Comparison of ENCODE assay signal across 8 cellular contexts in the genomic region with DNA sequence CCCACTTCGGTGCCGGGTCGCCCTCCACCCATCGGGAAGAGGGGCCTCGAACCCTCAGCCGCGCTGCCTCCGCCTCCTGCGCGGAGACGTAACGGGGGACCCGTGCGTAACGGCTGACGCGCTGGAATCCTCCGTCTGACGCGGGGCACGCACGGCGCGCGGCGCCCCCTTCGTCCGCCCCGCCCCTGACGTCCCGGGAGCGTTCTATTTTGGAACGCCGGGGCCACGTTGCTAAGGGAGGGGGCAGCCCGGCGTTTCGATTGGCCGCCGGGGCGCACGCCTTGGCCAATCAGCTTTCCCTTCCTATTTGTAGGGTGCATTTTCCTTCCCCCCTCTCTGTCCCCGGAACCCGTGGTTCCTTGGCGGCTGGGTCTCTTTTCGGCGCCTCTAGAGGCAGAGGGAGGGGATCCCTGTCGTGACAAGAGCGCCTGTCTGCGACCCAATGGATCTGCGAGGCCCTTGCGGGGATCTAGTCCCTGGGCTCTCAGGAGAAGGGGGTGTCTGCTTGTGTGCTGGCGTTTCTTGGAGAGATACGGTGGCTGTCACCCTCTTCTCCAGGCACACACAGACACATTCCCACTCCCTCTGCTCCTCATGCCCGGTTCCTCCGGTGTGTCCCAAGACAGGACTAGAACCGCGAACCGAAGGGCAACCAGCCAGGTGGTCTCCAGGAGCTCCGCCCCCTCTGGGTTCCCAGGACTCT. TPM values are rescaled to one million over a fixed set of nuclear protein-coding genes. Genes with fewer than 3 reads are reported as not detected.
DNase-seq lines count a peak whose midpoint lies in the region; ATAC-seq and TF ChIP-seq lines count a peak whose summit lies in the region.

No MANE protein-coding gene starts in this region.

- no peaks in the 10 kb centered on the region for H3K9me2 ChIP-seq in hepatocyte (replicated peaks; ENCODE audit: insufficient read depth)

- H3K79me2 ChIP-seq in hepatocyte, result no peaks in the 10 kb centered on the region

- TF ChIP-seq CTCF in astrocyte of the cerebellum (IDR thresholded peaks at IDR 0.05; ENCODE audit: low read depth, low read length, missing control alignments) (no peak), hepatocyte (IDR thresholded peaks at IDR 0.05; ENCODE audit: poor library complexity) (no peak), retinal pigment epithelial cell (conservative IDR thresholded peaks at IDR 0.05; ENCODE audit: low read depth, low read length) (no peak)

- H2AFZ ChIP-seq in hepatocyte, result peak overlapping the region; percentile 55

- no peaks in the 10 kb centered on the region for H3K9me3 ChIP-seq in hepatocyte (ENCODE audit: low read depth)

- no peaks in the 10 kb centered on the region for H3K36me3 ChIP-seq in hepatocyte (replicated peaks; ENCODE audit: insufficient read depth, low read depth)

- H3K4me1 ChIP-seq in hepatocyte (ENCODE audit: insufficient read depth), result peaks cover 7% of the 10 kb centered on the region

- under 1% methylated on average over 59 of the region's 60 CpGs for WGBS in hepatocyte (ENCODE audit: low lambda C conversion rate, missing lambda C conversion rate)

- H3K27me3 ChIP-seq in hepatocyte, result peaks cover 16% of the 10 kb centered on the region

- H4K20me1 ChIP-seq in hepatocyte (ENCODE audit: insufficient read depth, poor library complexity, severe bottlenecking), result no peaks in the 10 kb centered on the region

- peak; percentile 49 for ATAC-seq in HG02970 (IDR thresholded peaks at IDR 0.05; ENCODE audit: low FRiP score, unreplicated experiment)

- peak overlapping the region; percentile 91 for H3K27ac ChIP-seq in hepatocyte

- H3K4me2 ChIP-seq in hepatocyte, result peak overlapping the region; percentile 96

- in situ Hi-C loops in astrocyte of the cerebellum (cut with HindIII; ENCODE audit: low sequenced_read_pairs), result no loop called here

- peak; percentile 36 for TF ChIP-seq POLR2A in GM15510 (IDR thresholded peaks at IDR 0.05; ENCODE audit: borderline replicate concordance, extremely low read depth, insufficient read length)

- DNase-seq in NCI-H1930 (lab: John Stamatoyannopoulos, UW) (peak; percentile 92 to 95), T-helper 9 cell (peak; percentile 75), astrocyte of the cerebellum (ENCODE audit: low read depth) (peak; percentile 80), hepatocyte (ENCODE audit: low spot score) (peak; percentile 95), retinal pigment epithelial cell (ENCODE audit: low read depth) (peak; percentile 74), HPDE6-E6E7 (ENCODE audit: extremely low spot score) (no peak)

- H3K4me3 ChIP-seq in astrocyte of the cerebellum (ENCODE audit: low read depth, low read length) (peak overlapping the region; percentile 98), hepatocyte (peak overlapping the region; percentile 90), retinal pigment epithelial cell (ENCODE audit: low read length) (peak overlapping the region; percentile 98)

RNA-seq across cellular contexts. Expression of a gene that starts 1.5 kb away (rescaled TPM):
- 37.9 and 73.1 TPM in 2 replicates for total RNA-seq in hepatocyte
- 114 and 168 TPM in 2 replicates for polyA plus RNA-seq in hepatocyte

RNA-seq across cellular contexts. Expression of a gene that starts 27.6 kb away (rescaled TPM):
- total RNA-seq in hepatocyte, result 3.4 and 7.8 TPM in 2 replicates
- 12.2 and 14.8 TPM in 2 replicates for polyA plus RNA-seq in hepatocyte

RNA-seq across cellular contexts. Expression of a gene that starts 29.0 kb away (rescaled TPM):
- total RNA-seq in hepatocyte, result 0.40 and 1.9 TPM in 2 replicates
- polyA plus RNA-seq in hepatocyte, result 0.59 and 1.4 TPM in 2 replicates

RNA-seq across cellular contexts. Expression of a gene that starts 38.0 kb away (rescaled TPM):
- 57.3 and 68.9 TPM in 2 replicates for total RNA-seq in hepatocyte
- polyA plus RNA-seq in hepatocyte, result 86.0 and 92.6 TPM in 2 replicates

RNA-seq across cellular contexts. Expression of a gene that starts 45.6 kb away (rescaled TPM):
- 42.5 and 51.0 TPM in 2 replicates for total RNA-seq in hepatocyte
- 66.7 and 72.8 TPM in 2 replicates for polyA plus RNA-seq in hepatocyte
